ENCODE assay signal across 10 cellular contexts in the genomic region with DNA sequence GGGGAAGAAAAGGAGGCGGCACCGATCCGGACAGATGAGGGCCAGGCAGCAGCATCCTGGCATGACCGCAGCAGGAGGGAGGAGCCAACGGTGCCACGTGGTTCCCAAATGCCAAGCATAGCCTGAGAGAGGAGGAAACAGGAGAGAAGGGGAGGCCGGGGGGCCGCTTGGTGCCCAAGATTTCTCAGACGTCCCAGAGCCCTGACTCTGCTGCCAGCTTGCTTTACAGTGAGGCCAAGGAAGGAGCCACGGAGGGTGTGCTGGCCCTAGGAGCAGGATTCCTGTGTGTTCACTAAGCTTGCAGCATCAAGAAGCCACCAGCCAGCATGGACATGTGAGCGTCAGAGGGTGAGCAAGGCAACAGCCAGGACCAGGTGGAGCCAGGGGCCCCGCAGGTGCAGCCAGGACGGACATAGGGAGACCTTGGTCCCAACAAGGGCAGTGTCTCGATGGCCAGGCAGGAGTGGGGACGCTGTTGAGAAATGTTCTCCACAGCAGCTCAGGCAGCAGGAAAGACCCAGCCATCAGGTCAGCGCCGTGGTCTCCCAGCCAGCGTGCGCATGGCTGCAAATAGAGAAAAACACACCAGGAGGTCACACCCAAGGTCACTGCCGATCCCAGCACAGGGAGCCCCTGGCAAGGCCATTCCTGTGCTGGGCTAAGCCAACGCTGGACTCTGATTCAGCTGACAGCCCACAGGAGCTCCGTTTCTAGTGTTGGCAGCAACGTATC.
DNase-seq lines count a peak whose midpoint lies in the region; ATAC-seq lines count a peak whose summit lies in the region.
"Had no signal": no experiment of that assay in that cellular context is flagged by ENCODE, and none has a peak within 500 bp of the region (broad histone marks: within the 10 kb centered on the region; RNA-seq: fewer than 3 reads in every experiment).

No MANE protein-coding gene starts in this region.

- no peak overlapping the region for H3K4me3 Mint-ChIP-seq in T-helper 1 cell treated with Interleukin-12 subunit alpha and Interleukin-12 subunit beta and Interleukin-4 antibody, amounts not matched to agents 30 μg/mL and 1 μg/mL, for 36 hours

- peaks cover 32% of the 10 kb centered on the region for H3K27me3 Mint-ChIP-seq in T-helper 1 cell treated with Interleukin-12 subunit alpha and Interleukin-12 subunit beta and Interleukin-4 antibody, amounts not matched to agents 30 μg/mL and 1 μg/mL, for 36 hours (ENCODE audit: low read depth)

- peak overlapping the region; percentile 88 for H3K27ac Mint-ChIP-seq in T-helper 1 cell treated with Interleukin-12 subunit alpha and Interleukin-12 subunit beta and Interleukin-4 antibody, amounts not matched to agents 30 μg/mL and 1 μg/mL, for 36 hours

- peaks cover 8% of the 10 kb centered on the region for H3K36me3 Mint-ChIP-seq in T-helper 1 cell treated with Interleukin-12 subunit alpha and Interleukin-12 subunit beta and Interleukin-4 antibody, amounts not matched to agents 30 μg/mL and 1 μg/mL, for 36 hours (ENCODE audit: low read depth)

- DNase-seq in Daoy (ENCODE audit: low read depth) (peak; percentile 49), head of caudate nucleus (peak in 37 of 42 donors; percentile 32 to 83 (median 65)), sciatic nerve (ENCODE audit: low spot score) (peak; percentile 53), HuH-7 (ENCODE audit: low spot score) (no peak)
- no peak for DNase-seq in stimulated activated CD4-positive, alpha-beta T cell treated with anti-CD3 and anti-CD28 coated beads, Interleukin-4, amount 100 ng/mL, for 1 hour
- DNase-seq: islet precursor cell, NCI-H510A treated with DMSO at 0.1 percent for 48 hours, SW 1271 had no signal

- peaks cover 24% of the 10 kb centered on the region for H3K9me3 Mint-ChIP-seq in T-helper 1 cell treated with Interleukin-12 subunit alpha and Interleukin-12 subunit beta and Interleukin-4 antibody, amounts not matched to agents 30 μg/mL and 1 μg/mL, for 36 hours

- H3K4me1 Mint-ChIP-seq in T-helper 1 cell treated with Interleukin-12 subunit alpha and Interleukin-12 subunit beta and Interleukin-4 antibody, amounts not matched to agents 30 μg/mL and 1 μg/mL, for 36 hours (ENCODE audit: low read depth) = peaks cover 27% of the 10 kb centered on the region

- ATAC-seq in sciatic nerve = no peak
- ATAC-seq in HG02678 (IDR thresholded peaks at IDR 0.05; ENCODE audit: unreplicated experiment) = no peak

- intact Hi-C loops in head of caudate nucleus (cut with DNase I) (no loop called here), sciatic nerve (cut with DNase I) (no loop called here)

Comparison
In these comparisons a context has a peak if more than half of its experiments do, and no peak if none do; other contexts are left out.
1. DNase-seq: peak in Daoy (single experiment), head of caudate nucleus (37 of 42) and sciatic nerve (single experiment); none in stimulated activated CD4-positive, alpha-beta T cell treated with anti-CD3 and anti-CD28 coated beads, Interleukin-4, amount 100 ng/mL, for 1 hour (single experiment) and HuH-7 (single experiment).